16 cellular contexts compared by ENCODE assay signal in genomic region chr9:123380852-123381705, GRCh38. TPM values are rescaled to one million over a fixed set of nuclear protein-coding genes. Genes with fewer than 3 reads are reported as not detected.
DNase-seq lines count a peak whose midpoint lies in the region; ATAC-seq and TF ChIP-seq lines count a peak whose summit lies in the region.
"Had no signal": no experiment of that assay in that cellular context is flagged by ENCODE, and none has a peak within 500 bp of the region (broad histone marks: within the 10 kb centered on the region; RNA-seq: fewer than 3 reads in every experiment).

No MANE protein-coding gene starts in this region.

- H3K9me3 ChIP-seq in right cardiac atrium (ENCODE audit: control insufficient read depth, low read length): no peaks in the 10 kb centered on the region
- no peaks in the 10 kb centered on the region for H3K9me3 ChIP-seq in ectodermal cell (ENCODE audit: control insufficient read depth, low read length)
- H3K9me3 ChIP-seq: BLaER1 treated with 17β-estradiol and CSF1 and Interleukin-3, amounts not matched to agents 10 nM and 100 nM had no signal

- DNase-seq in right cardiac atrium (peak in 2 of 3 donors; percentile 29 to 42), cardiac septum (ENCODE audit: low spot score) (no peak), nephron progenitor cell (no peak), DMS53 (lab: John Stamatoyannopoulos, UW) (no peak), T1000 (lab: John Stamatoyannopoulos, UW) (no peak)
- no peak for DNase-seq in stimulated activated naive B cell treated with anti-CD40 and anti-IgM and Interleukin-4, amounts not matched to agents 10 μg/mL and 1 μg/mL and 100 μg/mL, for 72 hours
- no peak for DNase-seq in activated naive CD4-positive, alpha-beta T cell treated with Interleukin-2 at 50 U/mL for 16 hours
- DNase-seq: ACHN; CD4-positive, CD25-positive, alpha-beta regulatory T cell; DMS 273 treated with DMSO at 0.1 percent for 48 hours; DMS79; H7 had no signal

- no peaks in the 10 kb centered on the region for H3K36me3 Mint-ChIP-seq in nephron progenitor cell (ENCODE audit: low read depth)
- H3K36me3 Mint-ChIP-seq in stimulated activated naive B cell treated with anti-CD40 and anti-IgM and Interleukin-4, amounts not matched to agents 10 μg/mL and 1 μg/mL and 100 μg/mL, for 72 hours: peaks cover 26 to 43% of the 10 kb centered on the region in 2 donors
- H3K36me3 Mint-ChIP-seq: CD4-positive, CD25-positive, alpha-beta regulatory T cell had no signal

- peaks cover 69% of the 10 kb centered on the region for H3K4me1 Mint-ChIP-seq in nephron progenitor cell
- peaks cover 8 to 14% of the 10 kb centered on the region in 2 donors for H3K4me1 Mint-ChIP-seq in stimulated activated naive B cell treated with anti-CD40 and anti-IgM and Interleukin-4, amounts not matched to agents 10 μg/mL and 1 μg/mL and 100 μg/mL, for 72 hours

- H3K4me3 ChIP-seq in right cardiac atrium (ENCODE audit: low read length) (no peak overlapping the region), ectodermal cell (ENCODE audit: insufficient read depth, low read depth, low read length) (no peak overlapping the region)
- H3K4me3 ChIP-seq: BLaER1 treated with 17β-estradiol and CSF1 and Interleukin-3, amounts not matched to agents 10 nM and 100 nM; GM23338 had no signal

- no peak for TF ChIP-seq CTCF in nephron progenitor cell (IDR thresholded peaks at IDR 0.05)

- WGBS in right cardiac atrium: 87% methylated on average over 28 of the region's 28 CpGs
- 89 to 90% methylated on average over 28 of the region's 28 CpGs for WGBS in ectodermal cell, 2 experiments

- no peak for ATAC-seq in right cardiac atrium
- ATAC-seq in stimulated activated naive B cell treated with anti-CD40 and anti-IgM and Interleukin-4, amounts not matched to agents 10 μg/mL and 1 μg/mL and 100 μg/mL, for 72 hours (replicated peaks): no peak
- ATAC-seq: GM23338 had no signal

- H3K4me3 Mint-ChIP-seq in nephron progenitor cell: no peak overlapping the region
- peak overlapping the region; percentile 29 to 61 for H3K4me3 Mint-ChIP-seq in stimulated activated naive B cell treated with anti-CD40 and anti-IgM and Interleukin-4, amounts not matched to agents 10 μg/mL and 1 μg/mL and 100 μg/mL, for 72 hours
- H3K4me3 Mint-ChIP-seq: CD4-positive, CD25-positive, alpha-beta regulatory T cell; GM23338 had no signal

- intact Hi-C loops in right cardiac atrium (cut with DNase I): no loop called here
- intact Hi-C loops in cardiac septum (cut with DNase I): no loop called here

- H3K27ac ChIP-seq in right cardiac atrium (ENCODE audit: low read length): no peak overlapping the region
- peak overlapping the region; percentile 26 for H3K27ac ChIP-seq in ectodermal cell (ENCODE audit: insufficient read depth, low read depth, low read length, poor library complexity, severe bottlenecking)
- H3K27ac ChIP-seq: BLaER1 treated with 17β-estradiol and CSF1 and Interleukin-3, amounts not matched to agents 10 nM and 100 nM; HL-60 had no signal

- no peaks in the 10 kb centered on the region for H3K27me3 ChIP-seq in right cardiac atrium (ENCODE audit: control insufficient read depth, insufficient read depth)
- no peaks in the 10 kb centered on the region for H3K27me3 ChIP-seq in ectodermal cell (ENCODE audit: control insufficient read depth, insufficient read depth, low read length, poor library complexity, severe bottlenecking)

- no peaks in the 10 kb centered on the region for H3K9me3 Mint-ChIP-seq in nephron progenitor cell
- no peaks in the 10 kb centered on the region for H3K9me3 Mint-ChIP-seq in stimulated activated naive B cell treated with anti-CD40 and anti-IgM and Interleukin-4, amounts not matched to agents 10 μg/mL and 1 μg/mL and 100 μg/mL, for 72 hours
- H3K9me3 Mint-ChIP-seq: CD4-positive, CD25-positive, alpha-beta regulatory T cell; GM23338 had no signal

- H3K36me3 ChIP-seq in ectodermal cell (ENCODE audit: control insufficient read depth, insufficient read depth, low read length): peaks cover 20% of the 10 kb centered on the region

- H3K4me1 ChIP-seq in right cardiac atrium (ENCODE audit: control insufficient read depth, insufficient read depth, low read length) (no peaks in the 10 kb centered on the region), ectodermal cell (ENCODE audit: control insufficient read depth, insufficient read depth, low read length) (peaks cover 34% of the 10 kb centered on the region)

- H3K27ac Mint-ChIP-seq in nephron progenitor cell: peak overlapping the region; percentile 36
- peak overlapping the region; percentile 89 for H3K27ac Mint-ChIP-seq in stimulated activated naive B cell treated with anti-CD40 and anti-IgM and Interleukin-4, amounts not matched to agents 10 μg/mL and 1 μg/mL and 100 μg/mL, for 72 hours
- H3K27ac Mint-ChIP-seq: CD4-positive, CD25-positive, alpha-beta regulatory T cell; GM23338 had no signal

- H3K27me3 Mint-ChIP-seq in nephron progenitor cell (ENCODE audit: low read depth, poor library complexity): no peaks in the 10 kb centered on the region
- no peaks in the 10 kb centered on the region for H3K27me3 Mint-ChIP-seq in stimulated activated naive B cell treated with anti-CD40 and anti-IgM and Interleukin-4, amounts not matched to agents 10 μg/mL and 1 μg/mL and 100 μg/mL, for 72 hours
- H3K27me3 Mint-ChIP-seq: CD4-positive, CD25-positive, alpha-beta regulatory T cell had no signal

RNA-seq across cellular contexts. Expression of gene CRB2, which starts 25.1 kb away (rescaled TPM):
- total RNA-seq in right cardiac atrium (under 1 TPM in 3 of 4 donors, not detected in 1; 0.14 to 0.26 (median 0.17) TPM), cardiac septum (not detected)
- polyA plus RNA-seq in right cardiac atrium: 0.02 TPM
- 70.9 TPM for polyA plus RNA-seq in ectodermal cell (2013, experiment 1 of 4)
- polyA plus RNA-seq in ectodermal cell (2013, experiment 2 of 4): 98.9 TPM
- polyA plus RNA-seq in ectodermal cell (2013, experiment 3 of 4): 86.9 TPM
- polyA plus RNA-seq in ectodermal cell (2013, experiment 4 of 4): 97.8 TPM
- total RNA-seq: CD4-positive, CD25-positive, alpha-beta regulatory T cell had no signal

Comparison
In these comparisons a context has a peak if more than half of its experiments do, and no peak if none do; other contexts are left out.
1. DNase-seq: peak in right cardiac atrium (2 of 3); none in cardiac septum (single experiment), nephron progenitor cell (single experiment), stimulated activated naive B cell treated with anti-CD40 and anti-IgM and Interleukin-4, amounts not matched to agents 10 μg/mL and 1 μg/mL and 100 μg/mL, for 72 hours (single experiment), DMS53 (single experiment), activated naive CD4-positive, alpha-beta T cell treated with Interleukin-2 at 50 U/mL for 16 hours (single experiment) and T1000 (single experiment).